In genomic region chr11:62852523-62853188, GRCh38 we compare ENCODE assay signal across 10 cellular contexts. TPM values are rescaled to one million over a fixed set of nuclear protein-coding genes. Genes with fewer than 3 reads are reported as not detected.
DNase-seq lines count a peak whose midpoint lies in the region; ATAC-seq and TF ChIP-seq lines count a peak whose summit lies in the region.
"Had no signal": no experiment of that assay in that cellular context is flagged by ENCODE, and none has a peak within 500 bp of the region (broad histone marks: within the 10 kb centered on the region; RNA-seq: fewer than 3 reads in every experiment).

No MANE protein-coding gene starts in this region.

- H3K36me3 ChIP-seq in CD4-positive, alpha-beta memory T cell (ENCODE audit: insufficient read depth, low read length) = peaks cover 33% of the 10 kb centered on the region
- H3K36me3 ChIP-seq in mesodermal cell (ENCODE audit: control insufficient read depth, insufficient read depth, low read length) = peaks cover 42% of the 10 kb centered on the region

- H3K79me2 ChIP-seq in H9 (ENCODE audit: insufficient read depth, low read length) = peaks cover 41% of the 10 kb centered on the region

- no peak for ATAC-seq in activated CD8-positive, alpha-beta T cell treated with anti-CD3 and anti-CD28 coated beads for 36 hours
- ATAC-seq in HG03135 (IDR thresholded peaks at IDR 0.05; ENCODE audit: unreplicated experiment) (no peak), GM21526 (IDR thresholded peaks at IDR 0.05; ENCODE audit: low FRiP score, unreplicated experiment) (no peak)

- H3K36me3 Mint-ChIP-seq in CD4-positive, alpha-beta memory T cell = peaks cover 33 to 50% of the 10 kb centered on the region in 2 donors
- peaks cover 41 to 57% (median 43%) of the 10 kb centered on the region in 3 experiments for H3K36me3 Mint-ChIP-seq in H9 (ENCODE audit: insufficient read depth in 1 of 3, low read depth in 3 of 3)
- H3K36me3 Mint-ChIP-seq in activated CD8-positive, alpha-beta T cell treated with anti-CD3 and anti-CD28 coated beads for 36 hours (ENCODE audit: low read depth) = peaks cover 60% of the 10 kb centered on the region

- H3K4me1 Mint-ChIP-seq in CD4-positive, alpha-beta memory T cell = peaks cover 41 to 71% (median 56%) of the 10 kb centered on the region in 4 donors
- peaks cover 24 to 41% of the 10 kb centered on the region in 2 experiments for H3K4me1 Mint-ChIP-seq in H9
- H3K4me1 Mint-ChIP-seq in activated CD8-positive, alpha-beta T cell treated with anti-CD3 and anti-CD28 coated beads for 36 hours (ENCODE audit: low read depth) = peaks cover 39% of the 10 kb centered on the region

- no peak overlapping the region for H3K18ac ChIP-seq in H9 (ENCODE audit: insufficient read length, low read depth, low read length)

- H2AFZ ChIP-seq in H9 (ENCODE audit: low read length) = no peak overlapping the region

- no peak for DNase-seq in CD4-positive, alpha-beta memory T cell
- no peak for DNase-seq in H9
- DNase-seq in activated CD8-positive, alpha-beta T cell treated with anti-CD3 and anti-CD28 coated beads for 36 hours = no peak
- no peak for DNase-seq in G401 (ENCODE audit: low spot score)
- no peak for DNase-seq in dorsolateral prefrontal cortex
- DNase-seq: amygdala, upper lobe of left lung had no signal

- no peak overlapping the region for H2BK5ac ChIP-seq in H9 (ENCODE audit: insufficient read length, low read length)

- H4K91ac ChIP-seq in H9 (ENCODE audit: insufficient read length, low read depth, low read length) = no peak overlapping the region

- H2BK120ac ChIP-seq in H9 (ENCODE audit: low read depth, low read length, poor library complexity, severe bottlenecking) = no peak overlapping the region

- no peak overlapping the region for H4K5ac ChIP-seq in H9 (ENCODE audit: insufficient read length, low read depth, low read length)

- POLR2A ChIA-PET in CD4-positive, alpha-beta memory T cell (lab: Charles Lee; ENCODE audit: partially characterized antibody) = interaction anchor here (1.4 to 10.3 kb wide), 11 partner anchors 9 to 300 kb away, joined by 3 to 667 read pairs (median 24); partner anchors contain the start of genes EEF1G, GNG3, LBHD1 and MTA2
- POLR2A ChIA-PET in activated CD8-positive, alpha-beta T cell treated with anti-CD3 and anti-CD28 coated beads for 36 hours (lab: Charles Lee) = interaction anchor here (0.6 to 13.1 kb wide), 14 partner anchors 13 to 261 kb away, joined by 3 to 997 read pairs (median 20); partner anchors contain the start of genes C11orf98, CSKMT, HNRNPUL2 and LBHD1

- intact Hi-C loops in CD4-positive, alpha-beta memory T cell (cut with micrococcal nuclease) = loop anchor here (10.0 kb wide), 1 partner anchor 298 kb away; no protein-coding TSS in a partner anchor
- intact Hi-C loops in activated CD8-positive, alpha-beta T cell treated with anti-CD3 and anti-CD28 coated beads for 36 hours (cut with micrococcal nuclease) = loop anchor here (1.0 kb wide), 1 partner anchor 11 kb away; no protein-coding TSS in a partner anchor
- intact Hi-C loops in dorsolateral prefrontal cortex (cut with DNase I) = loop anchor here (10.0 kb wide), 2 partner anchors 128 to 258 kb away; partner anchors contain the start of genes HNRNPUL2 (in 1 of the 2), TTC9C (in 1 of the 2) and TUT1 (in 1 of the 2)

- no peak overlapping the region for H3K4ac ChIP-seq in H9 (ENCODE audit: low read depth, low read length)

- no peak overlapping the region for H3K56ac ChIP-seq in H9 (ENCODE audit: insufficient read length, low read depth, low read length)

- no peak overlapping the region for H4K8ac ChIP-seq in H9 (replicated peaks; ENCODE audit: insufficient read length, low read depth, low read length)

- no peak overlapping the region for H2BK15ac ChIP-seq in H9 (ENCODE audit: low read depth, low read length)

- H2AK5ac ChIP-seq in H9 (ENCODE audit: insufficient read length, low read length) = no peak overlapping the region

- CTCF ChIA-PET in CD4-positive, alpha-beta memory T cell (lab: Charles Lee; ENCODE audit: partially characterized antibody) = no interaction called here
- CTCF ChIA-PET in activated CD8-positive, alpha-beta T cell treated with anti-CD3 and anti-CD28 coated beads for 36 hours (lab: Charles Lee) = interaction anchor here (1.1 to 2.9 kb wide), 2 partner anchors 11 to 66 kb away, joined by 3 to 12 read pairs; partner anchors contain the start of gene TMEM179B

- peak overlapping the region in 6 of 8 donors; percentile 95 to 99 (median 96) for H3K4me3 Mint-ChIP-seq in CD4-positive, alpha-beta memory T cell
- peak overlapping the region; percentile 99 for H3K4me3 Mint-ChIP-seq in H9
- H3K4me3 Mint-ChIP-seq in activated CD8-positive, alpha-beta T cell treated with anti-CD3 and anti-CD28 coated beads for 36 hours = peak overlapping the region; percentile 95

- no peaks in the 10 kb centered on the region for H3K9me3 ChIP-seq in CD4-positive, alpha-beta memory T cell (ENCODE audit: control insufficient read depth in 1 of 2, low read length in 2 of 2)
- H3K9me3 ChIP-seq in H9 (ENCODE audit: control insufficient read depth, low read depth, low read length) = no peaks in the 10 kb centered on the region
- no peaks in the 10 kb centered on the region for H3K9me3 ChIP-seq in mesodermal cell (ENCODE audit: control insufficient read depth, low read length)
- H3K9me3 ChIP-seq: upper lobe of left lung had no signal

- H3K14ac ChIP-seq in H9 (ENCODE audit: insufficient read depth, low read length) = no peak overlapping the region

- no peak for TF ChIP-seq CTCF in H9 (conservative IDR thresholded peaks at IDR 0.05)
- no peak for TF ChIP-seq CTCF in activated CD8-positive, alpha-beta T cell treated with anti-CD3 and anti-CD28 coated beads for 36 hours (IDR thresholded peaks at IDR 0.05)
- no peak for TF ChIP-seq CTCF in dorsolateral prefrontal cortex (IDR thresholded peaks at IDR 0.05 in 54 of 56, conservative IDR thresholded peaks at IDR 0.05 in 2 of 56; ENCODE audit: low read depth in 1 of 56, partially characterized antibody in 56 of 56)

- no peak overlapping the region for H2BK20ac ChIP-seq in H9 (ENCODE audit: low read depth, low read length, poor library complexity, severe bottlenecking)

- H3K4me3 ChIP-seq in CD4-positive, alpha-beta memory T cell (ENCODE audit: low read length in 2 of 2) = no peak overlapping the region
- H3K4me3 ChIP-seq in mesodermal cell (ENCODE audit: extremely low read depth, insufficient read depth, low read length, poor library complexity, severe bottlenecking) (peak overlapping the region; percentile 92), dorsolateral prefrontal cortex (no peak overlapping the region)

- peaks cover 56% of the 10 kb centered on the region for H3K4me1 ChIP-seq in CD4-positive, alpha-beta memory T cell (ENCODE audit: insufficient read depth, low read length)
- H3K4me1 ChIP-seq in H9 (ENCODE audit: insufficient read depth, low read length) (no peaks in the 10 kb centered on the region; the same call in 1 of the 2 replicates), mesodermal cell (ENCODE audit: control insufficient read depth, insufficient read depth, low read length, poor library complexity, severe bottlenecking) (peaks cover 13% of the 10 kb centered on the region)

- H3K4me2 ChIP-seq in H9 (ENCODE audit: insufficient read depth, insufficient read length, low read length) = peak overlapping the region; percentile 98

- peaks cover 15% of the 10 kb centered on the region for H3K23me2 ChIP-seq in H9 (ENCODE audit: insufficient read length, low read depth, low read length, poor library complexity, severe bottlenecking)

- H3K23ac ChIP-seq in H9 (ENCODE audit: insufficient read length, low read depth, low read length) = no peak overlapping the region

- no peaks in the 10 kb centered on the region for H3K79me1 ChIP-seq in H9 (ENCODE audit: insufficient read depth, low read depth, low read length, poor library complexity, severe bottlenecking)

- peak overlapping the region; percentile 78 for H3K27ac ChIP-seq in CD4-positive, alpha-beta memory T cell (ENCODE audit: low read depth, low read length)
- H3K27ac ChIP-seq in H9 (ENCODE audit: insufficient read length, low read depth, low read length) = peak overlapping the region; percentile 15
- H3K27ac ChIP-seq in mesodermal cell (ENCODE audit: low read depth, low read length, severe bottlenecking) = peak overlapping the region; percentile 64
- H3K27ac ChIP-seq in dorsolateral prefrontal cortex = peak overlapping the region in 1 of 59 donors; percentile 9

- H2BK12ac ChIP-seq in H9 (ENCODE audit: insufficient read length, low read depth, low read length) = no peak overlapping the region

- peak overlapping the region; percentile 96 for H3K9ac ChIP-seq in H9 (ENCODE audit: extremely low read depth, insufficient read length, low read length)

- no peak overlapping the region for H3T11ph ChIP-seq in H9 (ENCODE audit: low read length)

- no peaks in the 10 kb centered on the region for H4K20me1 ChIP-seq in H9 (ENCODE audit: control insufficient read depth, insufficient read depth, insufficient read length)

- in situ Hi-C loops in G401 (cut with HindIII; ENCODE audit: low sequenced_read_pairs) = no loop called here

- H3K9me3 Mint-ChIP-seq in CD4-positive, alpha-beta memory T cell = peaks cover 0 to 8% (median 0%) of the 10 kb centered on the region in 8 donors
- H3K9me3 Mint-ChIP-seq in H9 = peaks cover 10% of the 10 kb centered on the region in 2 experiments
- no peaks in the 10 kb centered on the region for H3K9me3 Mint-ChIP-seq in activated CD8-positive, alpha-beta T cell treated with anti-CD3 and anti-CD28 coated beads for 36 hours

- H3K27ac Mint-ChIP-seq in CD4-positive, alpha-beta memory T cell = peak overlapping the region; percentile 48 to 97 (median 93)
- H3K27ac Mint-ChIP-seq in H9 = peak overlapping the region in 2 of 3 experiments; percentile 98 to 100; a peak in 4 of 7 replicates
- H3K27ac Mint-ChIP-seq in activated CD8-positive, alpha-beta T cell treated with anti-CD3 and anti-CD28 coated beads for 36 hours = peak overlapping the region; percentile 95

- H3K27me3 ChIP-seq in CD4-positive, alpha-beta memory T cell (ENCODE audit: insufficient read depth, low read length) = no peaks in the 10 kb centered on the region
- H3K27me3 ChIP-seq in H9 (ENCODE audit: insufficient read depth, low read length) (no peaks in the 10 kb centered on the region), dorsolateral prefrontal cortex (no peaks in the 10 kb centered on the region)
- H3K27me3 ChIP-seq: upper lobe of left lung had no signal

- H3K27me3 Mint-ChIP-seq in CD4-positive, alpha-beta memory T cell = no peaks in the 10 kb centered on the region
- peaks cover 5% of the 10 kb centered on the region; the same call in 1 of the 2 replicates for H3K27me3 Mint-ChIP-seq in H9 (ENCODE audit: low read depth)
- no peaks in the 10 kb centered on the region for H3K27me3 Mint-ChIP-seq in activated CD8-positive, alpha-beta T cell treated with anti-CD3 and anti-CD28 coated beads for 36 hours

RNA-seq across cellular contexts. Expression of gene WDR74, which starts 13.3 kb away (rescaled TPM):
- total RNA-seq in CD4-positive, alpha-beta memory T cell = 10 to 100 TPM; 79.3 to 82.2 TPM
- 10 to 100 TPM; 33.9 to 50.8 TPM for polyA plus RNA-seq in CD4-positive, alpha-beta memory T cell
- total RNA-seq in H9 (2021) = 121 and 124 TPM in 2 replicates
- 10 to 100 TPM; 96.5 to 99.3 TPM for total RNA-seq in activated CD8-positive, alpha-beta T cell treated with anti-CD3 and anti-CD28 coated beads for 36 hours
- 93.1 TPM for polyA plus RNA-seq in mesodermal cell (2013, experiment 1 of 2)
- 110 TPM for polyA plus RNA-seq in mesodermal cell (2013, experiment 2 of 2)
- 103 and 110 TPM in 2 replicates for total RNA-seq in G401 (2014; rRNA removed; shearing (Covaris generic))
- total RNA-seq in dorsolateral prefrontal cortex = 10 to 100 TPM; 23.7 to 53.8 (median 36.2) TPM

RNA-seq across cellular contexts. Expression of gene TEX54, which starts 20.0 kb away (rescaled TPM):
- not detected for total RNA-seq in CD4-positive, alpha-beta memory T cell
- 1 to 10 TPM; 1.3 to 1.9 TPM for polyA plus RNA-seq in CD4-positive, alpha-beta memory T cell
- total RNA-seq in H9 (2021) (0.53 and 1.2 TPM in 2 replicates), dorsolateral prefrontal cortex (1 to 10 TPM in 1 of 120 experiments, not detected in 119; 2.6 TPM)
- not detected for total RNA-seq in activated CD8-positive, alpha-beta T cell treated with anti-CD3 and anti-CD28 coated beads for 36 hours
- polyA plus RNA-seq in mesodermal cell (2013, experiment 1 of 2) = not detected
- polyA plus RNA-seq in mesodermal cell (2013, experiment 2 of 2) = not detected
- not detected in 2 replicates for total RNA-seq in G401 (2014; rRNA removed; shearing (Covaris generic))
- total RNA-seq: upper lobe of left lung had no signal

RNA-seq across cellular contexts. Expression of gene STX5, which starts 20.8 kb away (rescaled TPM):
- 10 to 100 TPM; 66.0 to 67.9 TPM for total RNA-seq in CD4-positive, alpha-beta memory T cell
- 10 to 100 TPM; 30.4 to 31.8 TPM for polyA plus RNA-seq in CD4-positive, alpha-beta memory T cell
- total RNA-seq in H9 (2021) (33.5 and 34.7 TPM in 2 replicates), dorsolateral prefrontal cortex (10 to 100 TPM; 32.4 to 53.5 (median 41.9) TPM)
- total RNA-seq in activated CD8-positive, alpha-beta T cell treated with anti-CD3 and anti-CD28 coated beads for 36 hours = 10 to 100 TPM; 22.0 to 22.8 TPM
- 54.7 TPM for polyA plus RNA-seq in mesodermal cell (2013, experiment 1 of 2)
- polyA plus RNA-seq in mesodermal cell (2013, experiment 2 of 2) = 54.2 TPM
- 40.9 and 49.0 TPM in 2 replicates for total RNA-seq in G401 (2014; rRNA removed; shearing (Covaris generic))

RNA-seq across cellular contexts. Expression of gene SLC3A2, which starts 28.0 kb away (rescaled TPM):
- total RNA-seq in CD4-positive, alpha-beta memory T cell = 100 to 1,000 TPM; 205 to 215 TPM
- 100 to 1,000 TPM; 157 to 226 TPM for polyA plus RNA-seq in CD4-positive, alpha-beta memory T cell
- 289 and 290 TPM in 2 replicates for total RNA-seq in H9 (2021)
- total RNA-seq in activated CD8-positive, alpha-beta T cell treated with anti-CD3 and anti-CD28 coated beads for 36 hours = 100 to 1,000 TPM; 299 to 315 TPM
- 157 TPM for polyA plus RNA-seq in mesodermal cell (2013, experiment 1 of 2)
- polyA plus RNA-seq in mesodermal cell (2013, experiment 2 of 2) = 150 TPM
- 225 and 239 TPM in 2 replicates for total RNA-seq in G401 (2014; rRNA removed; shearing (Covaris generic))
- total RNA-seq in dorsolateral prefrontal cortex = 100 to 1,000 TPM; 101 to 299 (median 140) TPM

RNA-seq across cellular contexts. Expression of gene NXF1, which starts 47.4 kb away (rescaled TPM):
- 100 to 1,000 TPM; 195 to 196 TPM for total RNA-seq in CD4-positive, alpha-beta memory T cell
- 10 to 100 TPM; 75.2 to 83.2 TPM for polyA plus RNA-seq in CD4-positive, alpha-beta memory T cell
- total RNA-seq in H9 (2021) = 65.5 and 69.0 TPM in 2 replicates
- total RNA-seq in activated CD8-positive, alpha-beta T cell treated with anti-CD3 and anti-CD28 coated beads for 36 hours = 10 to 100 TPM; 80.9 to 90.0 TPM
- 47.4 TPM for polyA plus RNA-seq in mesodermal cell (2013, experiment 1 of 2)
- polyA plus RNA-seq in mesodermal cell (2013, experiment 2 of 2) = 44.0 TPM
- 10.2 and 23.3 TPM in 2 replicates for total RNA-seq in G401 (2014; rRNA removed; shearing (Covaris generic))
- total RNA-seq in dorsolateral prefrontal cortex = 100 to 1,000 TPM in 2 of 120 experiments, 10 to 100 TPM in 118; 45.9 to 110 (median 66.3) TPM
